In the genomic region with DNA sequence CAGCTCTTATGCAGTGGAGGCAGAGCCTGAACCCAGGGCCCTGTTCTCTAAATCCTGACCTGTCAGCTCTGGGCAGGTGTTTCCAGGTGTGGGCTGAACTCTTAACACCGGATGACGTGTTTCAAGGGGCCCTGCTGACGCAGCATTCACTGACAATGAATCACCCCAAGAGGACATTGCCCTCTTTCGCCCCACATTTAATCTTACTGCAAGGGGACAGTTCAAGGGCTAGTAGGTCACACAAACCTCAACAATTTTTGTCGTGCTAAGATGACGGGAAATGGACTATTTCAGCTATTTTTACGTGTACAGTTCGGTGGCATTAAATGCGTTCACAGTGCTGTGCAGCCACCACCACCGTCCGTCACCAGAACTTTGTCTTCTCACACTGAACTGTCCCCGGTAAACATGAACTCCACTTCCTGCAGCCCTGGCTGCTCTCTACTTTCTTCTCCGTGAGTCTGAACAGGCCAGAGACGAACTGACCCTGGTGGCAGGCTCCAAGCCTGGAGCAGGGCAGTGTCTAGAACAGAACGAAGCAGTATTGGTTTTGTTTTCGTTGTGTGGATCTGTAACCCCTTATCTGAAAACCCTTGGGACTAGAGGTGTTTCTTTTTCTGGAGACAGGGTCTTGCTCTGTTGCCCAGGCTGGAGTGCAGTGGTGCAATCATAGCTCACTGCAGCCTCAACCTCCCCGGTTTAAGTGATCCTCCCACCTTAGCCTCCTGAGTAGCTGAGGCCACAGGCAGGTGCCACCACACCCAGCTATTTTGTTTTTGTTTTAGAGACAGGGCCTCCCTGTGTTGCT, we compare ENCODE assay signal across 12 cellular contexts.
DNase-seq lines count a peak whose midpoint lies in the region; ATAC-seq and TF ChIP-seq lines count a peak whose summit lies in the region.
"Had no signal": no experiment of that assay in that cellular context is flagged by ENCODE, and none has a peak within 500 bp of the region (broad histone marks: within the 10 kb centered on the region; RNA-seq: fewer than 3 reads in every experiment).

No MANE protein-coding gene starts in this region.

- H4K20me1 ChIP-seq in BLaER1 (no peaks in the 10 kb centered on the region), neural progenitor cell (ENCODE audit: low read depth) (no peaks in the 10 kb centered on the region)

- DNase-seq in HT-29 (ENCODE audit: low spot score): peak; percentile 16
- no peak for DNase-seq in endodermal cell
- DNase-seq in neural progenitor cell (ENCODE audit: low spot score): no peak
- DNase-seq in H4 (ENCODE audit: low spot score): no peak
- no peak for DNase-seq in T-helper 1 cell
- DNase-seq in CD14-positive monocyte (ENCODE audit: low spot score): no peak
- DNase-seq: activated CD4-positive, alpha-beta T cell treated with anti-CD3 and anti-CD28 coated beads, Interleukin-2, amount 50 U/mL, for 4 hours; activated T-cell treated with anti-CD3 and anti-CD28 coated beads, Interleukin-2, amount 50 U/mL, for 4 hours; NCI-H1436 treated with DMSO at 0.1 percent for 48 hours had no signal

- H3K36me3 ChIP-seq in BLaER1: no peaks in the 10 kb centered on the region
- H3K36me3 ChIP-seq in endodermal cell (ENCODE audit: control insufficient read depth, insufficient read depth, low read length): no peaks in the 10 kb centered on the region
- no peaks in the 10 kb centered on the region for H3K36me3 ChIP-seq in neural progenitor cell
- H3K36me3 ChIP-seq in gastroesophageal sphincter: no peaks in the 10 kb centered on the region

- no peak overlapping the region for H3K4me3 Mint-ChIP-seq in endodermal cell
- H3K4me3 Mint-ChIP-seq in neural progenitor cell: no peak overlapping the region
- no peak overlapping the region for H3K4me3 Mint-ChIP-seq in CD14-positive monocyte
- H3K4me3 Mint-ChIP-seq: activated T-cell treated with anti-CD3 and anti-CD28 coated beads, Interleukin-2, amount 50 U/mL, for 4 hours had no signal

- 94 to 96% methylated on average over 14 to 17 of the region's 17 CpGs for WGBS in endodermal cell (ENCODE audit: insufficient coverage in 1 of 2, insufficient read length in 1 of 2), 2 experiments
- WGBS in gastroesophageal sphincter (ENCODE audit: low coverage in 1 of 2), 2 donors: 83 to 88% methylated on average over 15 to 16 of the region's 17 CpGs

- intact Hi-C loops in CD14-positive monocyte (cut with micrococcal nuclease): no loop called here

- H3K4me1 Mint-ChIP-seq in endodermal cell: peaks cover 19% of the 10 kb centered on the region
- peaks cover 70% of the 10 kb centered on the region for H3K4me1 Mint-ChIP-seq in neural progenitor cell
- H3K4me1 Mint-ChIP-seq in CD14-positive monocyte: no peaks in the 10 kb centered on the region

- H3K9me3 Mint-ChIP-seq in endodermal cell (no peaks in the 10 kb centered on the region), neural progenitor cell (no peaks in the 10 kb centered on the region), CD14-positive monocyte (no peaks in the 10 kb centered on the region)
- H3K9me3 Mint-ChIP-seq: activated T-cell treated with anti-CD3 and anti-CD28 coated beads, Interleukin-2, amount 50 U/mL, for 4 hours had no signal

- peaks cover 27% of the 10 kb centered on the region for H3F3A ChIP-seq in neural progenitor cell (ENCODE audit: low read depth)

- H2AFZ ChIP-seq in neural progenitor cell (replicated peaks): no peak overlapping the region

- TF ChIP-seq CTCF in endodermal cell (conservative IDR thresholded peaks at IDR 0.05): no peak
- TF ChIP-seq CTCF in neural progenitor cell (IDR thresholded peaks at IDR 0.05): no peak
- no peak for TF ChIP-seq CTCF in gastroesophageal sphincter (IDR thresholded peaks at IDR 0.05)
- TF ChIP-seq CTCF in CD14-positive monocyte (IDR thresholded peaks at IDR 0.05): no peak

- no peaks in the 10 kb centered on the region for H3K27me3 Mint-ChIP-seq in endodermal cell (ENCODE audit: insufficient read depth)
- H3K27me3 Mint-ChIP-seq in neural progenitor cell (ENCODE audit: insufficient read depth, low read depth): peaks cover 13% of the 10 kb centered on the region
- peaks cover 0 to 6% (median 3%) of the 10 kb centered on the region in 3 donors for H3K27me3 Mint-ChIP-seq in CD14-positive monocyte (ENCODE audit: low read depth in 3 of 3)

- no peak for TF ChIP-seq EP300 in gastroesophageal sphincter (IDR thresholded peaks at IDR 0.05)

- H3K4me3 ChIP-seq in BLaER1 (no peak overlapping the region), endodermal cell (ENCODE audit: low read length) (no peak overlapping the region), neural progenitor cell (no peak overlapping the region), gastroesophageal sphincter (no peak overlapping the region)

- no peaks in the 10 kb centered on the region for H3K79me2 ChIP-seq in neural progenitor cell (ENCODE audit: low read depth)

- peak overlapping the region; percentile 20; the same call in 1 of the 2 replicates for H3K27ac ChIP-seq in BLaER1
- no peak overlapping the region for H3K27ac ChIP-seq in endodermal cell (ENCODE audit: low read depth, low read length)
- H3K27ac ChIP-seq in neural progenitor cell: no peak overlapping the region
- no peak overlapping the region for H3K27ac ChIP-seq in gastroesophageal sphincter

- peak overlapping the region; percentile 72 for H3K4me2 ChIP-seq in BLaER1
- no peak overlapping the region for H3K4me2 ChIP-seq in neural progenitor cell

- H3K27ac Mint-ChIP-seq in endodermal cell: peak overlapping the region; percentile 69
- H3K27ac Mint-ChIP-seq in neural progenitor cell: peak overlapping the region; percentile 47
- no peak overlapping the region for H3K27ac Mint-ChIP-seq in CD14-positive monocyte

- ATAC-seq in gastroesophageal sphincter: no peak
- ATAC-seq: activated T-cell treated with anti-CD3 and anti-CD28 coated beads, Interleukin-2, amount 50 U/mL, for 4 hours; SK-N-SH treated with all-trans-retinoic acid at 6 μM for 48 hours had no signal

- no peak for TF ChIP-seq POLR2A in gastroesophageal sphincter (IDR thresholded peaks at IDR 0.05)

- H3K9ac ChIP-seq in BLaER1: peak overlapping the region; percentile 43; the same call in 1 of the 2 replicates
- H3K9ac ChIP-seq in endodermal cell (ENCODE audit: extremely low read depth, low read length, poor library complexity, severe bottlenecking): no peak overlapping the region
- no peak overlapping the region for H3K9ac ChIP-seq in neural progenitor cell

- H3K27me3 ChIP-seq in BLaER1: no peaks in the 10 kb centered on the region
- no peaks in the 10 kb centered on the region for H3K27me3 ChIP-seq in endodermal cell (ENCODE audit: control insufficient read depth, insufficient read depth, low read length, poor library complexity, severe bottlenecking)
- H3K27me3 ChIP-seq in neural progenitor cell: no peaks in the 10 kb centered on the region
- H3K27me3 ChIP-seq in gastroesophageal sphincter: no peaks in the 10 kb centered on the region

- H3K36me3 Mint-ChIP-seq in endodermal cell (ENCODE audit: low read depth) (peaks cover 3% of the 10 kb centered on the region), neural progenitor cell (no peaks in the 10 kb centered on the region), CD14-positive monocyte (no peaks in the 10 kb centered on the region)

- H3K9me3 ChIP-seq in BLaER1 (peaks cover 3% of the 10 kb centered on the region; the same call in 1 of the 2 replicates), endodermal cell (ENCODE audit: control insufficient read depth, low read length) (no peaks in the 10 kb centered on the region), neural progenitor cell (ENCODE audit: low read depth) (no peaks in the 10 kb centered on the region), gastroesophageal sphincter (no peaks in the 10 kb centered on the region)

- H3K4me1 ChIP-seq in BLaER1: peaks cover 63% of the 10 kb centered on the region
- peaks cover 7% of the 10 kb centered on the region for H3K4me1 ChIP-seq in endodermal cell (ENCODE audit: control insufficient read depth, insufficient read depth, low read length)
- H3K4me1 ChIP-seq in neural progenitor cell: peaks cover 26% of the 10 kb centered on the region
- H3K4me1 ChIP-seq in gastroesophageal sphincter: peaks cover 11 to 97% (median 41%) of the 10 kb centered on the region in 3 donors

Comparison
In these comparisons a context has a peak if more than half of its experiments do, and no peak if none do; other contexts are left out.
1. H3K27ac Mint-ChIP-seq: peak in endodermal cell (single experiment) and neural progenitor cell (single experiment); none in CD14-positive monocyte (0 of 7).